Comparison of ENCODE assay signal across 12 cellular contexts in the genomic region with DNA sequence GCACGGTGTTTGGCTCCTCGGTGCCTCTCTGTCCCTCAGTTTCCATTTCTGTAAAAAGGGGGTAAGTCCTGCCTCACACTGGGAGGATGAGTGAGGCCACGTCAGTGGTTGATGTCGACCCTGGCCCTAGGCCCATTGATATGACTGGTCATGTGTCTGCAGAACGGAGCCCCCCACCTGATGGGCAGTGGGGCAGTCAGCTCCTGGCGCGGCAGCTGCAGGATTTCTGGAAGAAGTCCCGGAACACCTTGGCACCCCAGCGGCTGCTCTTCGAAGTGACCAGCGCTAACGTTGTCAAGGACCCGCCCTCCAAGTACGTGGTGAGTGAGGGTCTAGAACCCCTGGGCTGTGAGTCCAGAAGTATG. TPM values are rescaled to one million over a fixed set of nuclear protein-coding genes. Genes with fewer than 3 reads are reported as not detected.
DNase-seq lines count a peak whose midpoint lies in the region; ATAC-seq and TF ChIP-seq lines count a peak whose summit lies in the region.
"Had no signal": no experiment of that assay in that cellular context is flagged by ENCODE, and none has a peak within 500 bp of the region (broad histone marks: within the 10 kb centered on the region; RNA-seq: fewer than 3 reads in every experiment).

No MANE protein-coding gene starts in this region.

- no peaks in the 10 kb centered on the region for H3K9me3 Mint-ChIP-seq in naive B cell

- H3K4me1 ChIP-seq in A673 (ENCODE audit: insufficient read depth, low read length, poor library complexity, severe bottlenecking) (peaks cover 8% of the 10 kb centered on the region), NT2/D1 (ENCODE audit: insufficient read depth, insufficient read length) (peaks cover 11% of the 10 kb centered on the region), endocrine pancreas (ENCODE audit: control insufficient read depth, insufficient read depth, low read length) (peaks cover 6% of the 10 kb centered on the region)

- H3K27me3 ChIP-seq in A673 (replicated peaks; ENCODE audit: insufficient read depth, low read depth, low read length, poor library complexity) (no peaks in the 10 kb centered on the region), NT2/D1 (ENCODE audit: insufficient read depth, insufficient read length) (no peaks in the 10 kb centered on the region), endocrine pancreas (ENCODE audit: control insufficient read depth, insufficient read depth, low read length) (no peaks in the 10 kb centered on the region)

- peaks cover 9 to 15% (median 13%) of the 10 kb centered on the region in 3 donors for H3K4me1 Mint-ChIP-seq in naive B cell

- H3K27ac Mint-ChIP-seq in naive B cell: peak overlapping the region in 1 of 6 donors; percentile 28

- POLR2A ChIA-PET in A673 (lab: Charles Lee; ENCODE audit: low non-redundant PET): interaction anchor here (0.7 kb wide), 1 partner anchor 35 kb away, joined by 4 read pairs; no protein-coding TSS in a partner anchor

- H3K4me3 ChIP-seq in A673 (ENCODE audit: low read depth, low read length, poor library complexity, severe bottlenecking): peak overlapping the region; percentile 68
- no peak overlapping the region for H3K4me3 ChIP-seq in NT2/D1 (ENCODE audit: insufficient read length, low read depth)
- H3K4me3 ChIP-seq in endocrine pancreas (ENCODE audit: control insufficient read depth, insufficient read depth, low read length): peak overlapping the region; percentile 43

- peak overlapping the region; percentile 97 for H3K9ac ChIP-seq in NT2/D1 (ENCODE audit: insufficient read length, low read depth)
- H3K9ac ChIP-seq in endocrine pancreas (ENCODE audit: control insufficient read depth, insufficient read depth, low read length): peak overlapping the region; percentile 60

- ATAC-seq in naive B cell (ENCODE audit: low read depth in 2 of 2): no peak
- no peak for ATAC-seq in activated CD4-positive, CD25-positive, alpha-beta regulatory T cell treated with anti-CD3 and anti-CD28 coated beads, Interleukin-2, amount 50 U/mL, for 24 hours

- CTCF ChIA-PET in A673 (lab: Charles Lee): no interaction called here

- no TSS peak for BruUV-seq in A673 (replicated peaks; lab: Mats Ljungman, UMichigan)

- no peak for TF ChIP-seq CTCF in A673 (conservative IDR thresholded peaks at IDR 0.05; ENCODE audit: low read depth, low read length)

- intact Hi-C loops in A673 (cut with micrococcal nuclease; ENCODE audit: unreplicated experiment): no loop called here

- no peaks in the 10 kb centered on the region for H3K36me3 Mint-ChIP-seq in naive B cell

- H3K9me3 ChIP-seq in A673 (ENCODE audit: low read depth, low read length, poor library complexity, severe bottlenecking) (no peaks in the 10 kb centered on the region), NT2/D1 (ENCODE audit: insufficient read depth, low read length) (no peaks in the 10 kb centered on the region), endocrine pancreas (ENCODE audit: control insufficient read depth, low read length) (no peaks in the 10 kb centered on the region)

- H3K27me3 Mint-ChIP-seq in naive B cell: peaks cover 0 to 6% (median 0%) of the 10 kb centered on the region in 3 donors

- no peak overlapping the region for H3K27ac ChIP-seq in A673 (ENCODE audit: low read depth, low read length, poor library complexity, severe bottlenecking)

- peak overlapping the region; percentile 51 to 95 (median 75) for H3K4me3 Mint-ChIP-seq in naive B cell

- DNase-seq in A673 (ENCODE audit: low spot score) (no peak), NT2/D1 (ENCODE audit: low read depth, low spot score) (no peak), naive B cell (no peak), DMS79 treated with DMSO at 0.1 percent for 48 hours (lab: John Stamatoyannopoulos, UW) (no peak), GM03348 (ENCODE audit: low spot score) (no peak), NCI-H1694 treated with DMSO at 0.1 percent for 48 hours (lab: John Stamatoyannopoulos, UW) (no peak)
- DNase-seq: NCI-H1417 treated with DMSO at 0.1 percent for 48 hours; stimulated activated CD8-positive, alpha-beta memory T cell treated with anti-CD3 and anti-CD28 coated beads, Interleukin-4, amount 100 ng/mL, for 48 hours had no signal

- H3K36me3 ChIP-seq in A673 (ENCODE audit: insufficient read depth, low read length, poor library complexity, severe bottlenecking) (no peaks in the 10 kb centered on the region), NT2/D1 (ENCODE audit: insufficient read depth, insufficient read length, low read length) (peaks cover 7% of the 10 kb centered on the region), endocrine pancreas (ENCODE audit: control insufficient read depth, insufficient read depth, low read length) (no peaks in the 10 kb centered on the region)

RNA-seq across cellular contexts. Expression of a gene that starts 1.2 kb away (rescaled TPM):
- total RNA-seq in A673 (2021): 3.1 and 7.3 TPM in 2 replicates
- 1 to 10 TPM in 3 of 6 donors, under 1 TPM in 2, not detected in 1; 0.45 to 1.9 (median 1.1) TPM for polyA plus RNA-seq in naive B cell (ENCODE audit: low read depth in 6 of 6)

RNA-seq across cellular contexts. Expression of a gene that starts 7.7 kb away (rescaled TPM):
- total RNA-seq in A673 (2021): not detected in 2 replicates
- polyA plus RNA-seq in naive B cell (ENCODE audit: low read depth in 6 of 6): 1 to 10 TPM in 1 of 6 donors, under 1 TPM in 2, not detected in 3; 0.64 to 1.2 (median 0.69) TPM
- total RNA-seq: activated CD8-positive, alpha-beta memory T cell treated with anti-CD3 and anti-CD28 coated beads for 36 hours; Daoy had no signal

RNA-seq across cellular contexts. Expression of a gene that starts 22.3 kb away (rescaled TPM):
- 241 and 249 TPM in 2 replicates for total RNA-seq in A673 (2021)
- polyA plus RNA-seq in naive B cell (ENCODE audit: low read depth in 6 of 6): under 1 TPM in 1 of 6 donors, not detected in 5; 0.53 TPM

RNA-seq across cellular contexts. Expression of a gene that starts 22.4 kb away (rescaled TPM):
- 16.9 and 19.8 TPM in 2 replicates for total RNA-seq in A673 (2021)
- 10 to 100 TPM; 35.4 to 46.7 (median 38.7) TPM for polyA plus RNA-seq in naive B cell (ENCODE audit: low read depth in 6 of 6)

RNA-seq across cellular contexts. Expression of a gene that starts 22.6 kb away (rescaled TPM):
- total RNA-seq in A673 (2021): 2.6 TPM in 2 replicates
- 1 to 10 TPM in 5 of 6 donors, not detected in 1; 1.3 to 2.9 (median 1.8) TPM for polyA plus RNA-seq in naive B cell (ENCODE audit: low read depth in 6 of 6)
